1 cellular context compared by ENCODE assay signal in genomic region chr15:60859996-60860494, GRCh38.
TF ChIP-seq lines count a peak whose summit lies in the region.

No MANE protein-coding gene starts in this region.

TF ChIP-seq in IMR-90, 13 proteins besides CTCF, POLR2A, EP300 and RAD21 (continued from another document):
- TF ChIP-seq MAFK (IDR thresholded peaks at IDR 0.05; ENCODE audit: low read depth, low read length): no peak
- TF ChIP-seq BHLHE40 (IDR thresholded peaks at IDR 0.05; ENCODE audit: low read depth, low read length): no peak; the same call in 1 of the 2 replicates
- TF ChIP-seq USF2 (IDR thresholded peaks at IDR 0.05; ENCODE audit: low read depth, low read length): no peak
- no peak for TF ChIP-seq MAZ (IDR thresholded peaks at IDR 0.05; ENCODE audit: borderline replicate concordance, low read depth, low read length)
- no peak for TF ChIP-seq SMC3 (IDR thresholded peaks at IDR 0.05; ENCODE audit: low read depth, low read length)
- peak; percentile 11 for TF ChIP-seq RCOR1 (IDR thresholded peaks at IDR 0.05; ENCODE audit: insufficient replicate concordance, low read length)
- TF ChIP-seq FOS (IDR thresholded peaks at IDR 0.05; ENCODE audit: low read depth, low read length): peak; percentile 45; the same call in 1 of the 2 replicates
- TF ChIP-seq, protein P1, sequence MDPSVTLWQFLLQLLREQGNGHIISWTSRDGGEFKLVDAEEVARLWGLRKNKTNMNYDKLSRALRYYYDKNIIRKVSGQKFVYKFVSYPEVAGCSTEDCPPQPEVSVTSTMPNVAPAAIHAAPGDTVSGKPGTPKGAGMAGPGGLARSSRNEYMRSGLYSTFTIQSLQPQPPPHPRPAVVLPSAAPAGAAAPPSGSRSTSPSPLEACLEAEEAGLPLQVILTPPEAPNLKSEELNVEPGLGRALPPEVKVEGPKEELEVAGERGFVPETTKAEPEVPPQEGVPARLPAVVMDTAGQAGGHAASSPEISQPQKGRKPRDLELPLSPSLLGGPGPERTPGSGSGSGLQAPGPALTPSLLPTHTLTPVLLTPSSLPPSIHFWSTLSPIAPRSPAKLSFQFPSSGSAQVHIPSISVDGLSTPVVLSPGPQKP (IDR thresholded peaks at IDR 0.05; ENCODE audit: borderline replicate concordance, low read depth, low read length): no peak
- no peak for TF ChIP-seq MXI1 (IDR thresholded peaks at IDR 0.05; ENCODE audit: borderline replicate concordance, low read depth, low read length)
